8 cellular contexts compared by ENCODE assay signal in genomic region chr14:59482471-59483331, GRCh38. TPM values are rescaled to one million over a fixed set of nuclear protein-coding genes. Genes with fewer than 3 reads are reported as not detected.
DNase-seq lines count a peak whose midpoint lies in the region; ATAC-seq and TF ChIP-seq lines count a peak whose summit lies in the region.

No MANE protein-coding gene starts in this region.

- H3K4me1 ChIP-seq in upper lobe of right lung = peaks cover 42% of the 10 kb centered on the region

- peak overlapping the region; percentile 92 for H3K4me3 ChIP-seq in upper lobe of right lung

- H3K27ac ChIP-seq in upper lobe of right lung = peak overlapping the region; percentile 95

- no peaks in the 10 kb centered on the region for H3K9me3 ChIP-seq in upper lobe of right lung

- H3K4me1 Mint-ChIP-seq in T-helper 1 cell treated with Interleukin-12 subunit alpha and Interleukin-12 subunit beta and Interleukin-4 antibody, amounts not matched to agents 30 μg/mL and 1 μg/mL, for 36 hours (ENCODE audit: low read depth) = peaks cover 44% of the 10 kb centered on the region
- H3K4me1 Mint-ChIP-seq in chondrocyte (ENCODE audit: low read depth) (peaks cover 52% of the 10 kb centered on the region), memory B cell (peaks cover 31% of the 10 kb centered on the region)

- H3K27me3 Mint-ChIP-seq in T-helper 1 cell treated with Interleukin-12 subunit alpha and Interleukin-12 subunit beta and Interleukin-4 antibody, amounts not matched to agents 30 μg/mL and 1 μg/mL, for 36 hours (ENCODE audit: low read depth) = no peaks in the 10 kb centered on the region
- no peaks in the 10 kb centered on the region for H3K27me3 Mint-ChIP-seq in chondrocyte (ENCODE audit: low read depth)
- H3K27me3 Mint-ChIP-seq in memory B cell = no peaks in the 10 kb centered on the region

- DNase-seq in T-helper 1 cell (no peak), NCI-H524 (lab: John Stamatoyannopoulos, UW) (peak; percentile 34 to 63), chondrocyte (ENCODE audit: low spot score) (no peak), memory B cell (ENCODE audit: low spot score in 2 of 2) (no peak), upper lobe of right lung (no peak), middle frontal gyrus (ENCODE audit: extremely low spot score, low spot score) (no peak), Ammon's horn (ENCODE audit: low spot score) (no peak)

- intact Hi-C loops in upper lobe of right lung (cut with DNase I) = no loop called here

- ATAC-seq in memory B cell (ENCODE audit: low read depth) (no peak), upper lobe of right lung (no peak)

- TF ChIP-seq CTCF in chondrocyte (IDR thresholded peaks at IDR 0.05) = peak; percentile 42
- TF ChIP-seq CTCF in upper lobe of right lung (IDR thresholded peaks at IDR 0.05) = no peak

- peak overlapping the region; percentile 92 for H3K4me3 Mint-ChIP-seq in T-helper 1 cell treated with Interleukin-12 subunit alpha and Interleukin-12 subunit beta and Interleukin-4 antibody, amounts not matched to agents 30 μg/mL and 1 μg/mL, for 36 hours
- peak overlapping the region; percentile 94 for H3K4me3 Mint-ChIP-seq in chondrocyte (ENCODE audit: unreplicated experiment)
- peak overlapping the region; percentile 93 for H3K4me3 Mint-ChIP-seq in memory B cell

- peaks cover 7% of the 10 kb centered on the region for H3K36me3 ChIP-seq in upper lobe of right lung

- H3K27ac Mint-ChIP-seq in T-helper 1 cell treated with Interleukin-12 subunit alpha and Interleukin-12 subunit beta and Interleukin-4 antibody, amounts not matched to agents 30 μg/mL and 1 μg/mL, for 36 hours = peak overlapping the region; percentile 37
- H3K27ac Mint-ChIP-seq in chondrocyte (ENCODE audit: unreplicated experiment) (peak overlapping the region; percentile 97), memory B cell (peak overlapping the region; percentile 89)

- H3K9me3 Mint-ChIP-seq in T-helper 1 cell treated with Interleukin-12 subunit alpha and Interleukin-12 subunit beta and Interleukin-4 antibody, amounts not matched to agents 30 μg/mL and 1 μg/mL, for 36 hours = no peaks in the 10 kb centered on the region
- H3K9me3 Mint-ChIP-seq in chondrocyte (ENCODE audit: low read depth) (no peaks in the 10 kb centered on the region), memory B cell (no peaks in the 10 kb centered on the region)

- H3K36me3 Mint-ChIP-seq in T-helper 1 cell treated with Interleukin-12 subunit alpha and Interleukin-12 subunit beta and Interleukin-4 antibody, amounts not matched to agents 30 μg/mL and 1 μg/mL, for 36 hours (ENCODE audit: low read depth) = peaks cover 3% of the 10 kb centered on the region
- H3K36me3 Mint-ChIP-seq in chondrocyte (ENCODE audit: low read depth) = peaks cover 4% of the 10 kb centered on the region
- peaks cover 7% of the 10 kb centered on the region for H3K36me3 Mint-ChIP-seq in memory B cell

- H3K27me3 ChIP-seq in upper lobe of right lung = no peaks in the 10 kb centered on the region

RNA-seq across cellular contexts. Expression of gene L3HYPDH, which starts 1.5 kb away (rescaled TPM):
- total RNA-seq in chondrocyte (35.3 to 56.6 TPM (median 39.1 TPM) in 3 replicates), upper lobe of right lung (19.5 TPM)

RNA-seq across cellular contexts. Expression of gene JKAMP, which starts 1.6 kb away (rescaled TPM):
- total RNA-seq in chondrocyte = 45.5 to 48.6 TPM (median 48.3 TPM) in 3 replicates
- total RNA-seq in upper lobe of right lung = 34.4 TPM

RNA-seq across cellular contexts. Expression of gene GPR135, which starts 17.5 kb away (rescaled TPM):
- total RNA-seq in chondrocyte (4.0 to 8.9 TPM (median 4.8 TPM) in 3 replicates), upper lobe of right lung (2.1 TPM)

Comparison
In these comparisons a context has a peak if more than half of its experiments do, and no peak if none do; other contexts are left out.
1. H3K27ac Mint-ChIP-seq: peak in every context shown above with its lines; median percentile 97 in chondrocyte; 89 in memory B cell; 37 in T-helper 1 cell treated with Interleukin-12 subunit alpha and Interleukin-12 subunit beta and Interleukin-4 antibody, amounts not matched to agents 30 μg/mL and 1 μg/mL, for 36 hours.
2. DNase-seq: peak in NCI-H524 (2 of 2); none in T-helper 1 cell (0 of 5), chondrocyte (single experiment), memory B cell (0 of 2), upper lobe of right lung (single experiment), middle frontal gyrus (single experiment) and Ammon's horn (single experiment).
3. Peak in every context shown above with its lines, with median percentiles within 50 percentile points of each other: H3K4me3 Mint-ChIP-seq.